In genomic region chr9:7570107-7570720, GRCh38 we compare ENCODE assay signal across 8 cellular contexts.
DNase-seq lines count a peak whose midpoint lies in the region; ATAC-seq, FAIRE-seq and TF ChIP-seq lines count a peak whose summit lies in the region.

No MANE protein-coding gene starts in this region.

- no peaks in the 10 kb centered on the region for H3K4me1 ChIP-seq in pancreas

- H3K36me3 Mint-ChIP-seq in type B pancreatic cell = no peaks in the 10 kb centered on the region

- 93 to 98% methylated on average over 1 of the region's 1 CpG for WGBS in pancreas, 2 donors

- H3K9me3 ChIP-seq in pancreas = no peaks in the 10 kb centered on the region

- H3K9me3 Mint-ChIP-seq in type B pancreatic cell = peaks cover 4% of the 10 kb centered on the region

- H3K27ac ChIP-seq in pancreas = no peak overlapping the region

- no peak overlapping the region for H3K4me3 ChIP-seq in pancreas

- no peak overlapping the region for H3K4me3 Mint-ChIP-seq in type B pancreatic cell

- H3K27me3 Mint-ChIP-seq in type B pancreatic cell = peaks cover 7% of the 10 kb centered on the region

- H3K4me1 Mint-ChIP-seq in type B pancreatic cell (ENCODE audit: unreplicated experiment) = no peaks in the 10 kb centered on the region

- intact Hi-C loops in pancreas (cut with DNase I) = no loop called here

- ATAC-seq in GM19035 (IDR thresholded peaks at IDR 0.05; ENCODE audit: unreplicated experiment) = peak; percentile 96
- ATAC-seq in HG03432 (IDR thresholded peaks at IDR 0.05; ENCODE audit: unreplicated experiment) = peak; percentile 92
- peak in 3 of 4 donors; percentile 69 to 75 (median 71) for ATAC-seq in pancreas

- no peaks in the 10 kb centered on the region for H3K27me3 ChIP-seq in pancreas

- TF ChIP-seq CTCF in pancreas (IDR thresholded peaks at IDR 0.05) (peak; percentile 52 to 81 (median 68)), type B pancreatic cell (conservative IDR thresholded peaks at IDR 0.05) (peak; percentile 90)

- H3K27ac Mint-ChIP-seq in type B pancreatic cell = no peak overlapping the region

- no peaks in the 10 kb centered on the region for H3K36me3 ChIP-seq in pancreas

- DNase-seq in CMK (ENCODE audit: low read depth) = peak; percentile 24
- peak; percentile 62 for DNase-seq in NCI-H748 treated with DMSO at 0.1 percent for 48 hours (lab: John Stamatoyannopoulos, UW)
- DNase-seq in activated CD8-positive, alpha-beta memory T cell treated with anti-CD3 and anti-CD28 coated beads, Interleukin-2, amount 50 U/mL, for 48 hours = peak; percentile 72
- DNase-seq in fibroblast of peridontal ligament (ENCODE audit: extremely low read depth) = peak; percentile 54
- DNase-seq in pancreas = peak in 5 of 6 donors; percentile 8 to 63 (median 36)
- DNase-seq in type B pancreatic cell (ENCODE audit: extremely low spot score, unreplicated experiment) = no peak

- no peak for FAIRE-seq in pancreas (lab: Jason Lieb, UNC)
